In genomic region chr5:148829734-148830133, GRCh38 we compare ENCODE assay signal across 14 cellular contexts. TPM values are rescaled to one million over a fixed set of nuclear protein-coding genes. Genes with fewer than 3 reads are reported as not detected.
DNase-seq lines count a peak whose midpoint lies in the region; ATAC-seq, FAIRE-seq and TF ChIP-seq lines count a peak whose summit lies in the region.
"Had no signal": no experiment of that assay in that cellular context is flagged by ENCODE, and none has a peak within 500 bp of the region (broad histone marks: within the 10 kb centered on the region; RNA-seq: fewer than 3 reads in every experiment).

No MANE protein-coding gene starts in this region.

- no peak overlapping the region for H3K18ac ChIP-seq in mesendoderm (ENCODE audit: low read length)

- H3K9me3 Mint-ChIP-seq in CD8-positive, alpha-beta T cell = no peaks in the 10 kb centered on the region
- no peaks in the 10 kb centered on the region for H3K9me3 Mint-ChIP-seq in osteocyte (ENCODE audit: unreplicated experiment)

- H3K79me1 ChIP-seq in mesendoderm (ENCODE audit: low read length) = no peaks in the 10 kb centered on the region

- H2BK15ac ChIP-seq in mesendoderm (replicated peaks; ENCODE audit: low read depth) = no peak overlapping the region

- peak overlapping the region; percentile 49 for H3K27ac Mint-ChIP-seq in CD8-positive, alpha-beta T cell
- H3K27ac Mint-ChIP-seq in osteocyte (ENCODE audit: unreplicated experiment) = no peak overlapping the region

- no peak overlapping the region for H3K56ac ChIP-seq in mesendoderm (ENCODE audit: low read length)

- no peaks in the 10 kb centered on the region for H3K27me3 Mint-ChIP-seq in CD8-positive, alpha-beta T cell (ENCODE audit: low read depth)
- H3K27me3 Mint-ChIP-seq in osteocyte (ENCODE audit: unreplicated experiment) = no peaks in the 10 kb centered on the region

- no peak overlapping the region for H2BK5ac ChIP-seq in mesendoderm (ENCODE audit: low read length)

- no peak for FAIRE-seq in HTR-8/SVneo (lab: Jason Lieb, UNC)
- FAIRE-seq: GM18507, urothelium cell line had no signal

- no peak for TF ChIP-seq POLR2A in esophagus squamous epithelium (IDR thresholded peaks at IDR 0.05)

- intact Hi-C loops in CD8-positive, alpha-beta T cell (cut with DNase I, micrococcal nuclease) = loop anchor here (5.0 kb wide), 3 partner anchors 97 to 447 kb away; partner anchors contain the start of gene FBXO38 (in 1 of the 2)
- intact Hi-C loops in esophagus squamous epithelium (cut with DNase I) = loop anchor here (10.0 kb wide), 1 partner anchor 165 kb away; no protein-coding TSS in a partner anchor

- peaks cover 9% of the 10 kb centered on the region for H3K36me3 Mint-ChIP-seq in CD8-positive, alpha-beta T cell
- H3K36me3 Mint-ChIP-seq in osteocyte (ENCODE audit: unreplicated experiment) = no peaks in the 10 kb centered on the region

- no peak for DNase-seq in CD8-positive, alpha-beta T cell
- DNase-seq in RWPE2 (ENCODE audit: low spot score) (no peak), esophagus squamous epithelium (lab: John Stamatoyannopoulos, UW) (no peak), osteocyte (ENCODE audit: extremely low spot score, unreplicated experiment) (no peak), mesendoderm (no peak), HTR-8/SVneo (ENCODE audit: insufficient read length, low spot score) (no peak), NCI-H2029 treated with DMSO at 0.1 percent for 48 hours (lab: John Stamatoyannopoulos, UW) (no peak)
- DNase-seq in stimulated activated CD4-positive, alpha-beta T cell treated with anti-CD3 and anti-CD28 coated beads, Interleukin-12 subunit alpha, Interleukin-12 subunit beta, amount 100 ng/mL, for 4 hours = no peak
- DNase-seq: activated naive CD4-positive, alpha-beta T cell treated with anti-CD3 and anti-CD28 coated beads, Interleukin-2, amount 50 U/mL, for 16 hours; DMS153; mesenchymal stem cell; stimulated activated CD4-positive, alpha-beta T cell treated with anti-CD3 and anti-CD28 coated beads, Interleukin-2, amount 100 ng/mL, for 24 hours had no signal

- no peaks in the 10 kb centered on the region for H3K36me3 ChIP-seq in CD8-positive, alpha-beta T cell (ENCODE audit: insufficient read depth, low read length)
- H3K36me3 ChIP-seq in RWPE2 (ENCODE audit: low read depth) (peaks cover 43% of the 10 kb centered on the region), esophagus squamous epithelium (peaks cover 0 to 11% (median 0%) of the 10 kb centered on the region in 3 donors), mesendoderm (ENCODE audit: control insufficient read depth, insufficient read depth, low read length) (no peaks in the 10 kb centered on the region)

- no peaks in the 10 kb centered on the region for H3K9me3 ChIP-seq in CD8-positive, alpha-beta T cell (ENCODE audit: low read length)
- H3K9me3 ChIP-seq in RWPE2 (ENCODE audit: severe bottlenecking) (no peaks in the 10 kb centered on the region), esophagus squamous epithelium (no peaks in the 10 kb centered on the region)

- ATAC-seq in CD8-positive, alpha-beta T cell = no peak
- ATAC-seq in RWPE2 (ENCODE audit: low read depth) = no peak

- POLR2A ChIA-PET in CD8-positive, alpha-beta T cell (lab: Charles Lee) = no interaction called here

- H3K4me1 Mint-ChIP-seq in CD8-positive, alpha-beta T cell (ENCODE audit: low read depth) = peaks cover 75% of the 10 kb centered on the region
- H3K4me1 Mint-ChIP-seq in osteocyte (ENCODE audit: unreplicated experiment) = peaks cover 74% of the 10 kb centered on the region

- H4K5ac ChIP-seq in mesendoderm (ENCODE audit: low read length) = no peak overlapping the region

- H2BK120ac ChIP-seq in mesendoderm (ENCODE audit: low read depth, low read length) = no peak overlapping the region

- H3K23ac ChIP-seq in mesendoderm (ENCODE audit: low read length) = no peak overlapping the region

- H3K79me2 ChIP-seq in mesendoderm (ENCODE audit: control insufficient read depth, insufficient read depth, low read length) = no peaks in the 10 kb centered on the region

- no peak overlapping the region for H3K27ac ChIP-seq in CD8-positive, alpha-beta T cell (ENCODE audit: low read depth, low read length)
- H3K27ac ChIP-seq in RWPE2 (ENCODE audit: poor library complexity, severe bottlenecking) (peak overlapping the region; percentile 76), esophagus squamous epithelium (peak overlapping the region in 2 of 4 donors; percentile 91 to 93), mesendoderm (ENCODE audit: low read depth, low read length) (no peak overlapping the region)

- H3K4me2 ChIP-seq in mesendoderm (ENCODE audit: low read length) = no peak overlapping the region

- no peak overlapping the region for H4K8ac ChIP-seq in mesendoderm (ENCODE audit: low read depth, low read length)

- H3K4me1 ChIP-seq in CD8-positive, alpha-beta T cell (ENCODE audit: insufficient read depth, low read length) = peaks cover 16% of the 10 kb centered on the region
- H3K4me1 ChIP-seq in RWPE2 (ENCODE audit: insufficient read depth, poor library complexity, severe bottlenecking) (peaks cover 34% of the 10 kb centered on the region), esophagus squamous epithelium (peaks cover 24 to 95% (median 25%) of the 10 kb centered on the region in 3 donors), mesendoderm (ENCODE audit: control insufficient read depth, low read depth, low read length) (peaks cover 10% of the 10 kb centered on the region)

- no peak overlapping the region for H3K9ac ChIP-seq in mesendoderm (ENCODE audit: low read length)

- H3K27me3 ChIP-seq in CD8-positive, alpha-beta T cell (ENCODE audit: insufficient read depth, low read length) = no peaks in the 10 kb centered on the region
- H3K27me3 ChIP-seq in RWPE2 (ENCODE audit: insufficient read depth, poor library complexity, severe bottlenecking) = no peaks in the 10 kb centered on the region
- no peaks in the 10 kb centered on the region for H3K27me3 ChIP-seq in esophagus squamous epithelium
- H3K27me3 ChIP-seq in mesendoderm (ENCODE audit: insufficient read depth, low read length, poor library complexity) = no peaks in the 10 kb centered on the region

- peak overlapping the region; percentile 89 for H3K4me3 Mint-ChIP-seq in CD8-positive, alpha-beta T cell
- peak overlapping the region; percentile 83 for H3K4me3 Mint-ChIP-seq in osteocyte (ENCODE audit: unreplicated experiment)

- H2AK5ac ChIP-seq in mesendoderm (ENCODE audit: low read length) = no peak overlapping the region

- H3K4me3 ChIP-seq in CD8-positive, alpha-beta T cell (ENCODE audit: low read depth, low read length) = peak overlapping the region; percentile 26
- H3K4me3 ChIP-seq in RWPE2 (ENCODE audit: severe bottlenecking) = peak overlapping the region; percentile 48
- H3K4me3 ChIP-seq in esophagus squamous epithelium = peak overlapping the region; percentile 43 to 71 (median 68)
- no peak overlapping the region for H3K4me3 ChIP-seq in mesendoderm (ENCODE audit: low read length)

- CTCF ChIA-PET in CD8-positive, alpha-beta T cell (lab: Charles Lee) = interaction anchor here (0.9 to 3.1 kb wide), 5 partner anchors 9 to 128 kb away, joined by 3 to 21 read pairs (median 6); no protein-coding TSS in a partner anchor

- no peak overlapping the region for H3K4ac ChIP-seq in mesendoderm (ENCODE audit: low read depth, low read length)

- no peak for TF ChIP-seq CTCF in CD8-positive, alpha-beta T cell (IDR thresholded peaks at IDR 0.05)
- TF ChIP-seq CTCF in RWPE2 (IDR thresholded peaks at IDR 0.05; ENCODE audit: poor library complexity, severe bottlenecking) (no peak), esophagus squamous epithelium (IDR thresholded peaks at IDR 0.05) (no peak), osteocyte (IDR thresholded peaks at IDR 0.05) (no peak)

- WGBS in esophagus squamous epithelium, 2 donors = 37 to 39% methylated on average over 5 of the region's 5 CpGs
- no CpG with 5 or more reads among the region's 5 CpGs for whole genome bisulfite sequencing in mesendoderm (ENCODE audit: extremely low coverage, insufficient coverage, low lambda C conversion rate)

RNA-seq across cellular contexts. Expression of gene ADRB2, which starts 3.3 kb away (rescaled TPM):
- 1 to 10 TPM; 7.6 to 8.8 TPM for total RNA-seq in CD8-positive, alpha-beta T cell
- total RNA-seq in esophagus squamous epithelium = 10 to 100 TPM; 10.2 to 19.5 (median 11.9) TPM
- total RNA-seq in osteocyte = 6.6 and 7.1 TPM in 2 replicates
- polyA plus RNA-seq in mesendoderm (2013, experiment 1 of 2) = 0.59 TPM
- polyA plus RNA-seq in mesendoderm (2013, experiment 2 of 2) = 0.48 TPM
